Comparison of ENCODE assay signal across 19 cellular contexts in the genomic region with DNA sequence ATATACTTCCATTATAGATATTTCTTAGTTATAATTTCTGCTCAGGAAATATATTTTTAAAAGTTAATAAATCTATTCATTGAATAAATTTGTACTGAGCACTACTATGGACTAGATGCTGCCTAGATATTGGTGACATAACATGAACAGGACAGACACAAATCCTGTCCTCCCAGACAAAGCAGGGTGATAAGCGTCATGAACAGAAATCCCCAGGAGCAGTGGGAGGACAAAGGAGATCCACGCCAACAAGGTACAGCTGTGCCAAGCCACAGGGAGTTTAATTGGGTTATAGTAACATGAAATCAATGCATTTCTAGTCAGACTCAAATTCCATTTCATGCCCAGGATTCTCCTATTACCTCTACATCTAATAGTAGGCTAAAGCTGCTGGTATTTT.
DNase-seq lines count a peak whose midpoint lies in the region; TF ChIP-seq lines count a peak whose summit lies in the region.
"Had no signal": no experiment of that assay in that cellular context is flagged by ENCODE, and none has a peak within 500 bp of the region (broad histone marks: within the 10 kb centered on the region; RNA-seq: fewer than 3 reads in every experiment).

No MANE protein-coding gene starts in this region.

- H3K9me3 ChIP-seq in BE2C: no peaks in the 10 kb centered on the region
- H3K9me3 ChIP-seq: BLaER1 treated with 17β-estradiol and CSF1 and Interleukin-3, amounts not matched to agents 10 nM and 100 nM had no signal

- H3K9me3 Mint-ChIP-seq in activated T-cell treated with anti-CD3 and anti-CD28 coated beads, Interleukin-2, amount 50 U/mL, for 24 hours: no peaks in the 10 kb centered on the region
- H3K9me3 Mint-ChIP-seq: CD4-positive, alpha-beta T cell; CD8-positive, alpha-beta memory T cell had no signal

- no peaks in the 10 kb centered on the region for H3K4me1 Mint-ChIP-seq in activated T-cell treated with anti-CD3 and anti-CD28 coated beads, Interleukin-2, amount 50 U/mL, for 24 hours (ENCODE audit: low read depth)
- H3K4me1 Mint-ChIP-seq: B cell; CD14-positive monocyte; CD8-positive, alpha-beta memory T cell had no signal

- no peak overlapping the region for H3K4me3 Mint-ChIP-seq in activated T-cell treated with anti-CD3 and anti-CD28 coated beads, Interleukin-2, amount 50 U/mL, for 24 hours
- H3K4me3 Mint-ChIP-seq: B cell; CD14-positive monocyte; CD4-positive, alpha-beta T cell; CD8-positive, alpha-beta memory T cell had no signal

- peaks cover 21% of the 10 kb centered on the region for H3K4me1 ChIP-seq in BE2C
- H3K4me1 ChIP-seq: BLaER1 treated with 17β-estradiol and CSF1 and Interleukin-3, amounts not matched to agents 10 nM and 100 nM had no signal

- no peaks in the 10 kb centered on the region for H3K36me3 Mint-ChIP-seq in activated T-cell treated with anti-CD3 and anti-CD28 coated beads, Interleukin-2, amount 50 U/mL, for 24 hours (ENCODE audit: low read depth)
- H3K36me3 Mint-ChIP-seq: CD14-positive monocyte; CD8-positive, alpha-beta memory T cell had no signal

- no peak overlapping the region for H3K27ac Mint-ChIP-seq in activated T-cell treated with anti-CD3 and anti-CD28 coated beads, Interleukin-2, amount 50 U/mL, for 24 hours
- H3K27ac Mint-ChIP-seq: B cell; CD14-positive monocyte; CD4-positive, alpha-beta T cell; CD8-positive, alpha-beta memory T cell had no signal

- H3K27me3 ChIP-seq in BE2C: no peaks in the 10 kb centered on the region
- H3K27me3 ChIP-seq: BLaER1 treated with 17β-estradiol and CSF1 and Interleukin-3, amounts not matched to agents 10 nM and 100 nM had no signal

- no peaks in the 10 kb centered on the region for H3K27me3 Mint-ChIP-seq in activated T-cell treated with anti-CD3 and anti-CD28 coated beads, Interleukin-2, amount 50 U/mL, for 24 hours
- H3K27me3 Mint-ChIP-seq: B cell; CD4-positive, alpha-beta T cell had no signal

- no peaks in the 10 kb centered on the region for H3K36me3 ChIP-seq in BE2C
- H3K36me3 ChIP-seq: BLaER1 treated with 17β-estradiol and CSF1 and Interleukin-3, amounts not matched to agents 10 nM and 100 nM had no signal

- peak overlapping the region; percentile 8; the same call in 1 of the 2 replicates for H3K4me3 ChIP-seq in BE2C (ENCODE audit: low read depth, low read length)
- H3K4me3 ChIP-seq: BLaER1 treated with 17β-estradiol and CSF1 and Interleukin-3, amounts not matched to agents 10 nM and 100 nM; GM12878; GM23248 had no signal

- peak; percentile 54 for DNase-seq in BE2C
- DNase-seq in NCI-H82 (lab: John Stamatoyannopoulos, UW): peak; percentile 93
- peak; percentile 3 for DNase-seq in astrocyte of the hippocampus (ENCODE audit: low read depth, low spot score)
- DNase-seq in retina: peak; percentile 14
- no peak for DNase-seq in activated T-cell treated with anti-CD3 and anti-CD28 coated beads, Interleukin-2, amount 50 U/mL, for 24 hours
- no peak for DNase-seq in AG20443 (ENCODE audit: low spot score)
- DNase-seq: CD4-positive, alpha-beta T cell; CD8-positive, alpha-beta memory T cell; DMS 273 treated with DMSO at 0.1 percent for 48 hours; DMS79; EL; GDM1; GM23248; H7; HCEC 1CT had no signal

- no peak for TF ChIP-seq CTCF in BE2C (IDR thresholded peaks at IDR 0.05; ENCODE audit: low read depth, low read length)

Comparison
In these comparisons a context has a peak if more than half of its experiments do, and no peak if none do; other contexts are left out.
1. DNase-seq: peak in BE2C (single experiment), NCI-H82 (single experiment), astrocyte of the hippocampus (single experiment) and retina (single experiment); none in activated T-cell treated with anti-CD3 and anti-CD28 coated beads, Interleukin-2, amount 50 U/mL, for 24 hours (single experiment) and AG20443 (single experiment).